In the genomic region with DNA sequence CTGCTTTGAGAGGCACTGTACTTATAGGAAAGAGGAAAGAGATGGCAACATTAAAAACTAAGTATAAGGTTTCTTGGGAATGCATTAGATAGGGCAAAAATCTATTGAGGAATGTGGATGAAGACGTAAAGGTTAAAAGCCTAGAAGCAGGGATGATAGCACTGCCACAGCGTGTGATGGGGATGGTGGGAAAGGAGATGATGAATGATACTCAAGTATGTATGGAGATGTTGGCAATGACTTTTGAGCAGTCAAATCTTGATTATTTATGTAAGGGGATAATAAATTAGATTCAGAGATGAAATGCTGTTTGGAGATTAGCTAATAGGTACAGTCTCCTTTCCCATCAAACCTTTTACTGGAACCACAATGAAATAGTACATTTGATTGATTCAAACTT, we compare ENCODE assay signal across 23 cellular contexts.
"Had no signal": no experiment of that assay in that cellular context is flagged by ENCODE, and none has a peak within 500 bp of the region (broad histone marks: within the 10 kb centered on the region; RNA-seq: fewer than 3 reads in every experiment).

No MANE protein-coding gene starts in this region.

- DNase-seq: colonic mucosa; cortex of kidney; effector CD8-positive, alpha-beta T cell; effector memory CD8-positive, alpha-beta T cell; endodermal cell; erythroblast; esophagus squamous epithelium; foreskin fibroblast; foreskin melanocyte; gastrocnemius medialis; glutamatergic neuron; head of caudate nucleus; heart right ventricle; hippocampal formation; left cardiac atrium; left lung; left ventricle myocardium superior; lower lobe of right lung; mesenchymal stem cell; midbrain; naive thymus-derived CD4-positive, alpha-beta T cell had no signal

- H3K36me3 Mint-ChIP-seq: naive thymus-derived CD4-positive, alpha-beta T cell had no signal

- H3K4me1 Mint-ChIP-seq: endodermal cell; naive thymus-derived CD4-positive, alpha-beta T cell had no signal

- H3K4me3 Mint-ChIP-seq: dendritic cell treated with granulocyte-macrophage colony-stimulating factor and Interleukin-4, amounts not matched to agents 40 ng/mL and 50 ng/mL, for 4 days; effector memory CD8-positive, alpha-beta T cell; endodermal cell; naive thymus-derived CD4-positive, alpha-beta T cell had no signal

- H3K27ac Mint-ChIP-seq: dendritic cell treated with granulocyte-macrophage colony-stimulating factor and Interleukin-4, amounts not matched to agents 40 ng/mL and 50 ng/mL, for 4 days; effector memory CD8-positive, alpha-beta T cell; endodermal cell; naive thymus-derived CD4-positive, alpha-beta T cell had no signal

- H3K27me3 Mint-ChIP-seq: dendritic cell treated with granulocyte-macrophage colony-stimulating factor and Interleukin-4, amounts not matched to agents 40 ng/mL and 50 ng/mL, for 4 days; effector memory CD8-positive, alpha-beta T cell; naive thymus-derived CD4-positive, alpha-beta T cell had no signal

- ATAC-seq: effector memory CD8-positive, alpha-beta T cell; esophagus mucosa; gastrocnemius medialis; heart right ventricle; left lung; left ventricle myocardium superior; lower lobe of right lung; naive thymus-derived CD4-positive, alpha-beta T cell had no signal

- H3K4me3 ChIP-seq: colonic mucosa, esophagus squamous epithelium, gastrocnemius medialis, heart right ventricle, left lung, lower lobe of right lung had no signal
